Comparison of ENCODE assay signal across 37 cellular contexts in genomic region chr2:2173633-2174032, GRCh38.
"Had no signal": no experiment of that assay in that cellular context is flagged by ENCODE, and none has a peak within 500 bp of the region (broad histone marks: within the 10 kb centered on the region; RNA-seq: fewer than 3 reads in every experiment).

No MANE protein-coding gene starts in this region.

- H3K4me1 Mint-ChIP-seq: activated B cell treated with CpG ODN at 0.5 μM for 24 hours; activated CD4-positive, alpha-beta T cell treated with anti-CD3 and anti-CD28 coated beads, Interleukin-2, amount 10 ng/mL, durations not matched to agents 24 days and 14 days; activated CD8-positive, alpha-beta memory T cell treated with anti-CD3 and anti-CD28 coated beads, Interleukin-2, amount 10 ng/mL, durations not matched to agents 7 days and 5 days; activated naive CD4-positive, alpha-beta T cell treated with anti-CD3 and anti-CD28 coated beads, Interleukin-2, amount 50 U/mL, for 24 hours; activated naive CD8-positive, alpha-beta T cell treated with anti-CD3 and anti-CD28 coated beads for 36 hours; activated naive CD8-positive, alpha-beta T cell treated with anti-CD3 and anti-CD28 coated beads, Interleukin-2, amount 50 U/mL, for 24 hours; central memory CD8-positive, alpha-beta T cell; T-helper 17 cell had no signal

- H3K27ac ChIP-seq: adrenal gland, body of pancreas, breast epithelium, cardiac muscle cell, coronary artery, dorsolateral prefrontal cortex, foreskin keratinocyte, gastrocnemius medialis, heart left ventricle, WERI-Rb-1 had no signal

- ATAC-seq: activated CD4-positive, CD25-positive, alpha-beta regulatory T cell treated with anti-CD3 and anti-CD28 coated beads, Interleukin-2, amount 50 U/mL, for 24 hours; activated CD8-positive, alpha-beta memory T cell treated with anti-CD3 and anti-CD28 coated beads, Interleukin-2, amount 10 ng/mL, durations not matched to agents 7 days and 5 days; activated CD8-positive, alpha-beta T cell treated with anti-CD3 and anti-CD28 coated beads, Interleukin-2, amount 10 ng/mL, durations not matched to agents 7 days and 5 days; activated naive CD8-positive, alpha-beta T cell treated with anti-CD3 and anti-CD28 coated beads, Interleukin-2, amount 50 U/mL, for 24 hours; body of pancreas; esophagus mucosa; foreskin keratinocyte; gastrocnemius medialis; heart left ventricle; T-helper 17 cell had no signal

- H3K27me3 Mint-ChIP-seq: activated B cell treated with CpG ODN at 0.5 μM for 24 hours; activated CD4-positive, alpha-beta T cell treated with anti-CD3 and anti-CD28 coated beads, Interleukin-2, amount 10 ng/mL, durations not matched to agents 24 days and 14 days; activated CD8-positive, alpha-beta memory T cell treated with anti-CD3 and anti-CD28 coated beads, Interleukin-2, amount 10 ng/mL, durations not matched to agents 7 days and 5 days; activated naive CD4-positive, alpha-beta T cell treated with anti-CD3 and anti-CD28 coated beads, Interleukin-2, amount 50 U/mL, for 24 hours; activated naive CD8-positive, alpha-beta T cell treated with anti-CD3 and anti-CD28 coated beads for 36 hours; central memory CD8-positive, alpha-beta T cell; dendritic cell treated with granulocyte-macrophage colony-stimulating factor and Interleukin-4, amounts not matched to agents 40 ng/mL and 50 ng/mL, for 4 days had no signal

- H3K4me3 ChIP-seq: adrenal gland, body of pancreas, breast epithelium, cardiac muscle cell, coronary artery, dorsolateral prefrontal cortex, gastrocnemius medialis, heart left ventricle had no signal

- H3K27me3 ChIP-seq: adrenal gland, body of pancreas, cardiac muscle cell, foreskin keratinocyte, gastrocnemius medialis had no signal

- DNase-seq: activated B cell treated with CpG ODN at 0.5 μM for 24 hours; activated CD4-positive, alpha-beta memory T cell treated with anti-CD3 and anti-CD28 coated beads for 36 hours; activated CD4-positive, alpha-beta T cell treated with anti-CD3 and anti-CD28 coated beads, Interleukin-2, amount 10 ng/mL, durations not matched to agents 24 days and 14 days; activated CD8-positive, alpha-beta memory T cell treated with anti-CD3 and anti-CD28 coated beads, Interleukin-2, amount 10 ng/mL, durations not matched to agents 7 days and 5 days; activated CD8-positive, alpha-beta memory T cell treated with anti-CD3 and anti-CD28 coated beads, Interleukin-2, amount 50 U/mL, for 4 hours; activated CD8-positive, alpha-beta T cell treated with anti-CD3 and anti-CD28 coated beads, Interleukin-2, amount 10 ng/mL, durations not matched to agents 7 days and 5 days; activated effector memory CD4-positive, alpha-beta T cell treated with anti-CD3 and anti-CD28 coated beads, Interleukin-2, amount 50 U/mL, for 16 hours; activated naive CD4-positive, alpha-beta T cell treated with anti-CD3 and anti-CD28 coated beads for 36 hours; activated naive CD8-positive, alpha-beta T cell treated with anti-CD3 and anti-CD28 coated beads for 36 hours; activated naive CD8-positive, alpha-beta T cell treated with anti-CD3 and anti-CD28 coated beads, Interleukin-2, amount 50 U/mL, for 24 hours; activated T-cell treated with anti-CD3 and anti-CD28 coated beads, Interleukin-2, amount 50 U/mL, for 1 hour; activated T-cell treated with anti-CD3 and anti-CD28 coated beads, Interleukin-2, amount 50 U/mL, for 48 hours; adrenal gland; amygdala; aorta; body of pancreas; dorsolateral prefrontal cortex; effector memory CD4-positive, alpha-beta T cell; endodermal cell; foreskin keratinocyte; gastrocnemius medialis; glutamatergic neuron; heart left ventricle; T-helper 17 cell; T1000; WERI-Rb-1 had no signal

- H3K4me3 Mint-ChIP-seq: activated B cell treated with CpG ODN at 0.5 μM for 24 hours; activated CD4-positive, alpha-beta memory T cell treated with anti-CD3 and anti-CD28 coated beads for 36 hours; activated CD4-positive, alpha-beta T cell treated with anti-CD3 and anti-CD28 coated beads, Interleukin-2, amount 10 ng/mL, durations not matched to agents 24 days and 14 days; activated CD8-positive, alpha-beta memory T cell treated with anti-CD3 and anti-CD28 coated beads, Interleukin-2, amount 10 ng/mL, durations not matched to agents 7 days and 5 days; activated CD8-positive, alpha-beta T cell treated with anti-CD3 and anti-CD28 coated beads, Interleukin-2, amount 10 ng/mL, durations not matched to agents 7 days and 5 days; activated naive CD4-positive, alpha-beta T cell treated with anti-CD3 and anti-CD28 coated beads for 36 hours; activated naive CD4-positive, alpha-beta T cell treated with anti-CD3 and anti-CD28 coated beads, Interleukin-2, amount 50 U/mL, for 24 hours; activated naive CD8-positive, alpha-beta T cell treated with anti-CD3 and anti-CD28 coated beads for 36 hours; activated naive CD8-positive, alpha-beta T cell treated with anti-CD3 and anti-CD28 coated beads, Interleukin-2, amount 50 U/mL, for 24 hours; activated T-helper 1 cell treated with anti-CD3 and anti-CD28 coated beads, Interleukin-12 subunit alpha, Interleukin-12 subunit beta, Interleukin-2, Interleukin-4 antibody, amounts not matched to agents 30 ng/mL and 10 ng/mL and 1 ng/mL, durations not matched to agents 14 hours and 24 hours and 36 hours; central memory CD8-positive, alpha-beta T cell; dendritic cell treated with granulocyte-macrophage colony-stimulating factor and Interleukin-4, amounts not matched to agents 40 ng/mL and 50 ng/mL, for 4 days; endodermal cell; T-helper 17 cell; T-helper 2 cell treated with Interferon-gamma antibody and Interleukin-4, amounts not matched to agents 5 μg/mL and 100 μg/mL, for 36 hours had no signal

- H3K36me3 ChIP-seq: adrenal gland, breast epithelium, cardiac muscle cell, gastrocnemius medialis, heart left ventricle, WERI-Rb-1 had no signal

- H3K9me3 Mint-ChIP-seq: activated B cell treated with CpG ODN at 0.5 μM for 24 hours; activated CD4-positive, alpha-beta memory T cell treated with anti-CD3 and anti-CD28 coated beads for 36 hours; activated CD4-positive, alpha-beta T cell treated with anti-CD3 and anti-CD28 coated beads, Interleukin-2, amount 10 ng/mL, durations not matched to agents 24 days and 14 days; activated naive CD4-positive, alpha-beta T cell treated with anti-CD3 and anti-CD28 coated beads for 36 hours; activated naive CD4-positive, alpha-beta T cell treated with anti-CD3 and anti-CD28 coated beads, Interleukin-2, amount 50 U/mL, for 24 hours; activated naive CD8-positive, alpha-beta T cell treated with anti-CD3 and anti-CD28 coated beads for 36 hours; activated naive CD8-positive, alpha-beta T cell treated with anti-CD3 and anti-CD28 coated beads, Interleukin-2, amount 50 U/mL, for 24 hours; activated T-helper 1 cell treated with anti-CD3 and anti-CD28 coated beads, Interleukin-12 subunit alpha, Interleukin-12 subunit beta, Interleukin-2, Interleukin-4 antibody, amounts not matched to agents 30 ng/mL and 10 ng/mL and 1 ng/mL, durations not matched to agents 14 hours and 24 hours and 36 hours; activated T-helper 2 cell treated with anti-CD3 and anti-CD28 coated beads, Interferon-gamma antibody, Interleukin-2, Interleukin-4, amounts not matched to agents 10 μg/mL and 5 μg/mL and 100 μg/mL, durations not matched to agents 14 hours and 24 hours and 36 hours; central memory CD8-positive, alpha-beta T cell; dendritic cell treated with granulocyte-macrophage colony-stimulating factor and Interleukin-4, amounts not matched to agents 40 ng/mL and 50 ng/mL, for 4 days; endodermal cell; T-helper 2 cell treated with Interferon-gamma antibody and Interleukin-4, amounts not matched to agents 5 μg/mL and 100 μg/mL, for 36 hours had no signal

- H3K9me3 ChIP-seq: adrenal gland, body of pancreas, breast epithelium, gastrocnemius medialis, heart left ventricle had no signal

- H3K27ac Mint-ChIP-seq: activated B cell treated with CpG ODN at 0.5 μM for 24 hours; activated CD4-positive, alpha-beta memory T cell treated with anti-CD3 and anti-CD28 coated beads for 36 hours; activated CD4-positive, alpha-beta T cell treated with anti-CD3 and anti-CD28 coated beads, Interleukin-2, amount 10 ng/mL, durations not matched to agents 24 days and 14 days; activated CD8-positive, alpha-beta memory T cell treated with anti-CD3 and anti-CD28 coated beads, Interleukin-2, amount 10 ng/mL, durations not matched to agents 7 days and 5 days; activated CD8-positive, alpha-beta T cell treated with anti-CD3 and anti-CD28 coated beads, Interleukin-2, amount 10 ng/mL, durations not matched to agents 7 days and 5 days; activated naive CD4-positive, alpha-beta T cell treated with anti-CD3 and anti-CD28 coated beads for 36 hours; activated naive CD4-positive, alpha-beta T cell treated with anti-CD3 and anti-CD28 coated beads, Interleukin-2, amount 50 U/mL, for 24 hours; activated naive CD8-positive, alpha-beta T cell treated with anti-CD3 and anti-CD28 coated beads for 36 hours; activated naive CD8-positive, alpha-beta T cell treated with anti-CD3 and anti-CD28 coated beads, Interleukin-2, amount 50 U/mL, for 24 hours; activated T-helper 1 cell treated with anti-CD3 and anti-CD28 coated beads, Interleukin-12 subunit alpha, Interleukin-12 subunit beta, Interleukin-2, Interleukin-4 antibody, amounts not matched to agents 30 ng/mL and 10 ng/mL and 1 ng/mL, durations not matched to agents 14 hours and 24 hours and 36 hours; activated T-helper 2 cell treated with anti-CD3 and anti-CD28 coated beads, Interferon-gamma antibody, Interleukin-2, Interleukin-4, amounts not matched to agents 10 μg/mL and 5 μg/mL and 100 μg/mL, durations not matched to agents 14 hours and 24 hours and 36 hours; dendritic cell treated with granulocyte-macrophage colony-stimulating factor and Interleukin-4, amounts not matched to agents 40 ng/mL and 50 ng/mL, for 4 days; endodermal cell; T-helper 17 cell; T-helper 2 cell treated with Interferon-gamma antibody and Interleukin-4, amounts not matched to agents 5 μg/mL and 100 μg/mL, for 36 hours had no signal

- H3K36me3 Mint-ChIP-seq: activated CD4-positive, alpha-beta memory T cell treated with anti-CD3 and anti-CD28 coated beads for 36 hours; activated CD8-positive, alpha-beta memory T cell treated with anti-CD3 and anti-CD28 coated beads, Interleukin-2, amount 10 ng/mL, durations not matched to agents 7 days and 5 days; activated naive CD4-positive, alpha-beta T cell treated with anti-CD3 and anti-CD28 coated beads, Interleukin-2, amount 50 U/mL, for 24 hours; activated naive CD8-positive, alpha-beta T cell treated with anti-CD3 and anti-CD28 coated beads for 36 hours had no signal
